In genomic region chr2:30358351-30358750, GRCh38 we compare ENCODE assay signal across 20 cellular contexts.
"Had no signal": no experiment of that assay in that cellular context is flagged by ENCODE, and none has a peak within 500 bp of the region (broad histone marks: within the 10 kb centered on the region; RNA-seq: fewer than 3 reads in every experiment).

No MANE protein-coding gene starts in this region.

- H3K9me3 ChIP-seq: esophagus squamous epithelium, neutrophil, upper lobe of right lung had no signal

- H3K27ac ChIP-seq: neutrophil, skin epidermis had no signal

- DNase-seq: activated CD4-positive, alpha-beta T cell treated with anti-CD3 and anti-CD28 coated beads for 4 hours; activated CD4-positive, alpha-beta T cell treated with anti-CD3 and anti-CD28 coated beads, Interleukin-2, amount 50 U/mL, for 4 hours; activated CD8-positive, alpha-beta memory T cell treated with anti-CD3 and anti-CD28 coated beads, Interleukin-2, amount 50 U/mL, for 4 hours; activated T-cell treated with anti-CD3 and anti-CD28 coated beads, Interleukin-2, amount 50 U/mL, for 4 hours; endodermal cell; esophagus squamous epithelium; foreskin melanocyte; hypothalamus; immature natural killer cell; kidney; naive B cell; nephron progenitor cell; stimulated activated CD4-positive, alpha-beta T cell treated with anti-CD3 and anti-CD28 coated beads, Interleukin-12 subunit alpha, Interleukin-12 subunit beta, amount 100 ng/mL, for 4 hours; stimulated activated CD4-positive, alpha-beta T cell treated with anti-CD3 and anti-CD28 coated beads, Interleukin-4, amount 100 ng/mL, for 1 hour; substantia nigra; upper lobe of right lung had no signal

- H3K36me3 ChIP-seq: esophagus squamous epithelium, neutrophil, upper lobe of right lung had no signal

- ATAC-seq: activated naive CD4-positive, alpha-beta T cell treated with anti-CD3 and anti-CD28 coated beads, Interleukin-2, amount 50 U/mL, for 72 hours; activated T-cell treated with anti-CD3 and anti-CD28 coated beads, Interleukin-2, amount 50 U/mL, for 4 hours; sciatic nerve; upper lobe of right lung had no signal

- H3K27me3 ChIP-seq: esophagus squamous epithelium, upper lobe of right lung had no signal

- H3K4me3 ChIP-seq: esophagus squamous epithelium, skin epidermis, upper lobe of right lung had no signal
